8 cellular contexts compared by ENCODE assay signal in genomic region chr10:110802551-110803238, GRCh38.
DNase-seq lines count a peak whose midpoint lies in the region; ATAC-seq and TF ChIP-seq lines count a peak whose summit lies in the region.

No MANE protein-coding gene starts in this region.

- H3K4me3 Mint-ChIP-seq in activated naive CD4-positive, alpha-beta T cell treated with anti-CD3 and anti-CD28 coated beads for 36 hours = peak overlapping the region; percentile 37

- no peaks in the 10 kb centered on the region for H3K36me3 Mint-ChIP-seq in activated naive CD4-positive, alpha-beta T cell treated with anti-CD3 and anti-CD28 coated beads for 36 hours (ENCODE audit: low read depth)

- TF ChIP-seq POLR2A in gastroesophageal sphincter (IDR thresholded peaks at IDR 0.05) (no peak), prostate gland (IDR thresholded peaks at IDR 0.05) (no peak)

- H3K9me3 Mint-ChIP-seq in activated naive CD4-positive, alpha-beta T cell treated with anti-CD3 and anti-CD28 coated beads for 36 hours = no peaks in the 10 kb centered on the region

- DNase-seq in NCI-H446 (lab: John Stamatoyannopoulos, UW) (peak; percentile 46 to 71), prostate gland (ENCODE audit: low spot score) (peak; percentile 62), omental fat pad (ENCODE audit: low spot score) (no peak)
- DNase-seq in activated naive CD4-positive, alpha-beta T cell treated with anti-CD3 and anti-CD28 coated beads for 36 hours = peak; percentile 67

- TF ChIP-seq CTCF in gastroesophageal sphincter (IDR thresholded peaks at IDR 0.05) = no peak
- no peak for TF ChIP-seq CTCF in prostate gland (IDR thresholded peaks at IDR 0.05)
- no peak for TF ChIP-seq CTCF in omental fat pad (IDR thresholded peaks at IDR 0.05)

- H3K27me3 ChIP-seq in BLaER1 = no peaks in the 10 kb centered on the region
- no peaks in the 10 kb centered on the region for H3K27me3 ChIP-seq in gastroesophageal sphincter
- H3K27me3 ChIP-seq in prostate gland (replicated peaks; ENCODE audit: insufficient read depth) = no peaks in the 10 kb centered on the region

- no peak for TF ChIP-seq EP300 in gastroesophageal sphincter (IDR thresholded peaks at IDR 0.05)

- H3K36me3 ChIP-seq in BLaER1 (no peaks in the 10 kb centered on the region), gastroesophageal sphincter (no peaks in the 10 kb centered on the region), prostate gland (no peaks in the 10 kb centered on the region)

- CTCF ChIA-PET in activated naive CD4-positive, alpha-beta T cell treated with anti-CD3 and anti-CD28 coated beads for 36 hours (lab: Charles Lee) = interaction anchor here (0.5 to 3.9 kb wide), 21 partner anchors 9 to 448 kb away, joined by 3 to 27 read pairs (median 5); no protein-coding TSS in a partner anchor

- H4K20me1 ChIP-seq in BLaER1 = no peaks in the 10 kb centered on the region

- peak overlapping the region; percentile 29 for H3K4me2 ChIP-seq in BLaER1

- no peak overlapping the region for H3K27ac ChIP-seq in BLaER1
- peak overlapping the region in 3 of 4 donors; percentile 51 to 75 (median 67) for H3K27ac ChIP-seq in gastroesophageal sphincter
- peak overlapping the region; percentile 17 to 59 for H3K27ac ChIP-seq in prostate gland

- ATAC-seq in GM18870 (IDR thresholded peaks at IDR 0.05; ENCODE audit: unreplicated experiment) (peak; percentile 57), HG03139 (IDR thresholded peaks at IDR 0.05; ENCODE audit: unreplicated experiment) (peak; percentile 45), gastroesophageal sphincter (peak; percentile 65), omental fat pad (ENCODE audit: low FRiP score) (no peak)

- 17 to 21% methylated on average over 7 of the region's 7 CpGs for WGBS in gastroesophageal sphincter (ENCODE audit: low coverage in 1 of 2), 2 donors
- WGBS in prostate gland = 13% methylated on average over 7 of the region's 7 CpGs

- no peaks in the 10 kb centered on the region for H3K27me3 Mint-ChIP-seq in activated naive CD4-positive, alpha-beta T cell treated with anti-CD3 and anti-CD28 coated beads for 36 hours (ENCODE audit: low read depth)

- H3K9me3 ChIP-seq in BLaER1 = no peaks in the 10 kb centered on the region
- no peaks in the 10 kb centered on the region for H3K9me3 ChIP-seq in gastroesophageal sphincter
- H3K9me3 ChIP-seq in prostate gland = no peaks in the 10 kb centered on the region

- H3K27ac Mint-ChIP-seq in activated naive CD4-positive, alpha-beta T cell treated with anti-CD3 and anti-CD28 coated beads for 36 hours = peak overlapping the region; percentile 52

- H3K4me1 ChIP-seq in BLaER1 (peaks cover 23% of the 10 kb centered on the region), gastroesophageal sphincter (peaks cover 2 to 35% (median 22%) of the 10 kb centered on the region in 3 donors), prostate gland (replicated peaks) (no peaks in the 10 kb centered on the region)

- no peak overlapping the region for H3K9ac ChIP-seq in BLaER1

- intact Hi-C loops in activated naive CD4-positive, alpha-beta T cell treated with anti-CD3 and anti-CD28 coated beads for 36 hours (cut with micrococcal nuclease) = loop anchor here (1.0 to 5.0 kb wide), 6 partner anchors 16 to 275 kb away; partner anchors contain the start of gene ADRA2A
- intact Hi-C loops in prostate gland (cut with DNase I) = loop anchor here (5.0 to 10.0 kb wide), 2 partner anchors 58 to 70 kb away; partner anchors contain the start of gene PDCD4

- H3K4me3 ChIP-seq in BLaER1 = no peak overlapping the region
- no peak overlapping the region for H3K4me3 ChIP-seq in gastroesophageal sphincter
- no peak overlapping the region for H3K4me3 ChIP-seq in prostate gland

- peaks cover 37% of the 10 kb centered on the region for H3K4me1 Mint-ChIP-seq in activated naive CD4-positive, alpha-beta T cell treated with anti-CD3 and anti-CD28 coated beads for 36 hours (ENCODE audit: low read depth)
